In the genomic region with DNA sequence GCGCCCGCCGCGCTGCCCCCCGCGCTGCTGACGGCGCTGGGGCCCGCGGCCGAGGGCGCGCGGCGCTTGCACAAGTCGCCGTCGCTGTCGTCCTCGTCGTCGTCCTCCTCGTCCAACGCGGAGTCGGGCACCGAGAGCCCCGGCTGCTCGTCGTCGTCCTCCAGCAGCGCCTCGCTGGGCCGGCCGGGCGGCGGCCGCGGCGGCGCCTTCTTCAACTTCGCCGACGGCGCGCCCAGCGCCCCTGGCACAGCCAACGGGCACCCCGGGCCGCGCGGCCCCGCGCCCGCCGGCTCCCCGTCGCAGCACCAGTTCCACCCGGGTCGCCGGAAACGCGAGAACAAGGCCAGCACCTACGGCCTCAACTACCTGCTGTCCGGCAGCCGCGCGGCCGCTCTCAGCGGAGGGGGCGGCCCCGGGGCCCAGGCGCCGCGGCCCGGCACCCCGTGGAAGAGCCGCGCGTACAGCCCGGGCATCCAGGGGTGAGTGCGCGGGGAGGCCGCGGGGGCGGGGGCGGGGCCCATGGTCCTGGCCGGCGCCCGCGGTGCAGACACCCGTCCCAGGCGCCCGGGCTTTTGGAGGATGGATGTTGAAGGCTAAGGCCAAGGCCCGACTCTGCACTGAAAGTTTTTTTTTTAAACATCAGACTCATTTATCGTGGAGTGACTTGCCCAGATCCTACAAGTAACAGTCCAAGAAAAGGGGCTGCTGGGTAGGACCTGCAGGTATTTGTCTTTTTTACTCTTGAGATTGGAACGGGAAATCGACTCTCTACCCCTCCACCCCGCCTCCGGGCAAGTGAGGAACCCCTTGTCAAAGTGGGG, we compare ENCODE assay signal across 8 cellular contexts. TPM values are rescaled to one million over a fixed set of nuclear protein-coding genes. Genes with fewer than 3 reads are reported as not detected.
DNase-seq lines count a peak whose midpoint lies in the region; ATAC-seq and TF ChIP-seq lines count a peak whose summit lies in the region.

No MANE protein-coding gene starts in this region.

- H3K27me3 Mint-ChIP-seq in T-cell (no peaks in the 10 kb centered on the region), mesothelial cell of epicardium (ENCODE audit: low read depth) (no peaks in the 10 kb centered on the region)

- H3K9me3 ChIP-seq in vagina = no peaks in the 10 kb centered on the region

- no peak for ATAC-seq in Right ventricle myocardium superior (ENCODE audit: poor library complexity)
- no peak for ATAC-seq in T-cell (replicated peaks in 1 of 4)
- ATAC-seq in omental fat pad (ENCODE audit: low FRiP score) = no peak

- CTCF ChIA-PET in T-cell (lab: Charles Lee) = no interaction called here

- H3K27ac ChIP-seq in coronary artery = peak overlapping the region; percentile 44 to 98
- H3K27ac ChIP-seq in vagina = peak overlapping the region; percentile 35

- no peaks in the 10 kb centered on the region for H3K36me3 ChIP-seq in vagina

- no peaks in the 10 kb centered on the region for H3K27me3 ChIP-seq in vagina

- H3K9me3 Mint-ChIP-seq in T-cell = no peaks in the 10 kb centered on the region
- no peaks in the 10 kb centered on the region for H3K9me3 Mint-ChIP-seq in mesothelial cell of epicardium

- H3K4me3 Mint-ChIP-seq in T-cell = peak overlapping the region; percentile 78 to 89 (median 88)
- peak overlapping the region; percentile 81 for H3K4me3 Mint-ChIP-seq in mesothelial cell of epicardium

- H3K4me3 ChIP-seq in coronary artery (peak overlapping the region; percentile 90), vagina (peak overlapping the region; percentile 74 to 90)

- POLR2A ChIA-PET in T-cell (lab: Charles Lee) = no interaction called here

- DNase-seq in Right ventricle myocardium superior = peak; percentile 61
- no peak for DNase-seq in cardiac septum (ENCODE audit: low spot score)
- peak in 11 of 34 experiments; percentile 11 to 29 (median 25) for DNase-seq in T-cell
- no peak for DNase-seq in coronary artery (ENCODE audit: low spot score)
- DNase-seq in mesothelial cell of epicardium (ENCODE audit: low spot score in 2 of 2, unreplicated experiment in 2 of 2) = peak in 1 of 2 experiments; percentile 53
- peak in 1 of 2 donors; percentile 84 for DNase-seq in vagina (ENCODE audit: extremely low spot score in 2 of 2)
- no peak for DNase-seq in omental fat pad (ENCODE audit: low spot score)
- no peak for DNase-seq in NK-92 treated with Interleukin-12 subunit alpha and Interleukin-12 subunit beta, amount 100 ng/mL, for 24 hours (lab: John Stamatoyannopoulos, UW)

- no peak for TF ChIP-seq POLR2A in vagina (IDR thresholded peaks at IDR 0.05)

- TF ChIP-seq CTCF in coronary artery (IDR thresholded peaks at IDR 0.05) = no peak
- no peak for TF ChIP-seq CTCF in mesothelial cell of epicardium (IDR thresholded peaks at IDR 0.05; ENCODE audit: unreplicated experiment)
- TF ChIP-seq CTCF in vagina (IDR thresholded peaks at IDR 0.05) = no peak
- TF ChIP-seq CTCF in omental fat pad (IDR thresholded peaks at IDR 0.05) = no peak

- H3K27ac Mint-ChIP-seq in T-cell (peak overlapping the region; percentile 80 to 88), mesothelial cell of epicardium (peak overlapping the region; percentile 83)

- H3K36me3 Mint-ChIP-seq in T-cell (peaks cover 7% of the 10 kb centered on the region), mesothelial cell of epicardium (no peaks in the 10 kb centered on the region)

- H3K4me1 Mint-ChIP-seq in T-cell (peaks cover 45 to 52% (median 47%) of the 10 kb centered on the region in 3 donors), mesothelial cell of epicardium (peaks cover 50% of the 10 kb centered on the region)

- intact Hi-C loops in Right ventricle myocardium superior (cut with DNase I) (no loop called here), cardiac septum (cut with DNase I) (loop anchor here (5.0 kb wide), 1 partner anchor 257 kb away; no protein-coding TSS in a partner anchor), vagina (cut with DNase I) (loop anchor here (1.0 kb wide), 1 partner anchor 81 kb away; a partner anchor contains a TSS)

- H3K4me1 ChIP-seq in vagina = peaks cover 57% of the 10 kb centered on the region

RNA-seq across cellular contexts. Expression of a gene that starts 1.2 kb away (rescaled TPM):
- total RNA-seq in Right ventricle myocardium superior (10.8 TPM), cardiac septum (18.4 TPM), T-cell (10 to 100 TPM; 42.7 to 62.9 (median 45.6) TPM), mesothelial cell of epicardium (38.0 to 46.3 TPM (median 45.7 TPM) in 3 replicates), vagina (38.1 TPM), omental fat pad (10 to 100 TPM; 25.1 to 40.1 (median 31.1) TPM)
